ENCODE assay signal across 8 cellular contexts in the genomic region with DNA sequence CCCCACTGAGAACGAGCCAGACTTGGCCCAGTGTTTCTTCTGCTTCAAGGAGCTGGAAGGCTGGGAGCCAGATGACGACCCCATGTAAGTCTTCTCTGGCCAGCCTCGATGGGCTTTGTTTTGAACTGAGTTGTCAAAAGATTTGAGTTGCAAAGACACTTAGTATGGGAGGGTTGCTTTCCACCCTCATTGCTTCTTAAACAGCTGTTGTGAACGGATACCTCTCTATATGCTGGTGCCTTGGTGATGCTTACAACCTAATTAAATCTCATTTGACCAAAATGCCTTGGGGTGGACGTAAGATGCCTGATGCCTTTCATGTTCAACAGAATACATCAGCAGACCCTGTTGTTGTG. TPM values are rescaled to one million over a fixed set of nuclear protein-coding genes. Genes with fewer than 3 reads are reported as not detected.
DNase-seq lines count a peak whose midpoint lies in the region; ATAC-seq and TF ChIP-seq lines count a peak whose summit lies in the region.

No MANE protein-coding gene starts in this region.

- H3K9ac ChIP-seq in OCI-LY1 (ENCODE audit: low read length) (peak overlapping the region; percentile 96), endodermal cell (ENCODE audit: extremely low read depth, low read length, poor library complexity, severe bottlenecking) (peak overlapping the region; percentile 76)

- peaks cover 25% of the 10 kb centered on the region for H3K36me3 Mint-ChIP-seq in endodermal cell (ENCODE audit: low read depth)

- TF ChIP-seq CTCF in OCI-LY1 (IDR thresholded peaks at IDR 0.05; ENCODE audit: low read length) (no peak), endodermal cell (conservative IDR thresholded peaks at IDR 0.05) (no peak), neutrophil (IDR thresholded peaks at IDR 0.05) (no peak), thyroid gland (IDR thresholded peaks at IDR 0.05) (no peak)

- peaks cover 6% of the 10 kb centered on the region for H3K27me3 Mint-ChIP-seq in endodermal cell (ENCODE audit: insufficient read depth)

- H3K36me3 ChIP-seq in OCI-LY1 (ENCODE audit: insufficient read depth, low read length) (peaks cover 30% of the 10 kb centered on the region), endodermal cell (ENCODE audit: control insufficient read depth, insufficient read depth, low read length) (peaks cover 23% of the 10 kb centered on the region), neutrophil (peaks cover 6% of the 10 kb centered on the region), thyroid gland (no peaks in the 10 kb centered on the region)

- peaks cover 14% of the 10 kb centered on the region for H3K4me1 ChIP-seq in OCI-LY1 (ENCODE audit: insufficient read depth, low read length, severe bottlenecking)
- no peaks in the 10 kb centered on the region for H3K4me1 ChIP-seq in endodermal cell (ENCODE audit: control insufficient read depth, insufficient read depth, low read length)
- peaks cover 10 to 14% of the 10 kb centered on the region in 2 experiments for H3K4me1 ChIP-seq in neutrophil (ENCODE audit: control insufficient read depth in 1 of 2, insufficient read depth in 1 of 2, low read depth in 1 of 2, low read length in 1 of 2)
- peaks cover 5% of the 10 kb centered on the region in 2 donors for H3K4me1 ChIP-seq in thyroid gland

- intact Hi-C loops in thyroid gland (cut with DNase I) = no loop called here

- H3K27ac ChIP-seq in OCI-LY1 (ENCODE audit: low read depth, low read length, poor library complexity, severe bottlenecking) (peak overlapping the region; percentile 72), endodermal cell (ENCODE audit: low read depth, low read length) (no peak overlapping the region), neutrophil (no peak overlapping the region), thyroid gland (no peak overlapping the region)

- no peaks in the 10 kb centered on the region for H4K20me1 ChIP-seq in OCI-LY1 (ENCODE audit: insufficient read depth, low read length)

- peak; percentile 36 for DNase-seq in ELR (ENCODE audit: low read depth)
- DNase-seq in endodermal cell = no peak
- no peak for DNase-seq in thyroid gland
- no peak for DNase-seq in NCI-H446 (lab: John Stamatoyannopoulos, UW)

- WGBS in endodermal cell (ENCODE audit: insufficient coverage in 1 of 2, insufficient read length in 1 of 2), 2 experiments = 19 to 20% methylated on average over 3 to 5 of the region's 5 CpGs
- 10 to 23% methylated on average over 4 of the region's 5 CpGs for whole genome bisulfite sequencing in thyroid gland, 2 donors

- no peaks in the 10 kb centered on the region for H3K9me3 ChIP-seq in OCI-LY1 (ENCODE audit: low read length)
- H3K9me3 ChIP-seq in endodermal cell (ENCODE audit: control insufficient read depth, low read length) = no peaks in the 10 kb centered on the region
- H3K9me3 ChIP-seq in neutrophil = no peaks in the 10 kb centered on the region
- H3K9me3 ChIP-seq in thyroid gland = no peaks in the 10 kb centered on the region

- no peaks in the 10 kb centered on the region for H3F3A ChIP-seq in OCI-LY1 (ENCODE audit: insufficient read depth, low read length)

- H3K79me2 ChIP-seq in OCI-LY1 (ENCODE audit: insufficient read depth, low read length) = peaks cover 16% of the 10 kb centered on the region

- no peak for ATAC-seq in HG03565 (IDR thresholded peaks at IDR 0.05; ENCODE audit: unreplicated experiment)
- no peak for ATAC-seq in GM21529 (IDR thresholded peaks at IDR 0.05; ENCODE audit: unreplicated experiment)

- H3K4me2 ChIP-seq in OCI-LY1 (ENCODE audit: low read length) = peak overlapping the region; percentile 95

- H3K4me3 Mint-ChIP-seq in endodermal cell = peak overlapping the region; percentile 87

- no peak overlapping the region for H2AFZ ChIP-seq in OCI-LY1 (ENCODE audit: low read length)

- H3K27ac Mint-ChIP-seq in endodermal cell = peak overlapping the region; percentile 95

- H3K9me3 Mint-ChIP-seq in endodermal cell = no peaks in the 10 kb centered on the region

- peak overlapping the region; percentile 91 for H3K4me3 ChIP-seq in OCI-LY1 (ENCODE audit: low read depth, low read length, poor library complexity, severe bottlenecking)
- peak overlapping the region; percentile 98 for H3K4me3 ChIP-seq in endodermal cell (ENCODE audit: low read length)
- H3K4me3 ChIP-seq in neutrophil (ENCODE audit: low read depth in 1 of 2, low read length in 1 of 2) = peak overlapping the region; percentile 57 to 67
- no peak overlapping the region for H3K4me3 ChIP-seq in thyroid gland (replicated peaks in 1 of 3)

- TF ChIP-seq POLR2A in thyroid gland (IDR thresholded peaks at IDR 0.05) = no peak

- no peaks in the 10 kb centered on the region for H3K9me2 ChIP-seq in OCI-LY1 (ENCODE audit: low read depth, low read length)

- H3K4me1 Mint-ChIP-seq in endodermal cell = peaks cover 10% of the 10 kb centered on the region

- no peaks in the 10 kb centered on the region for H3K27me3 ChIP-seq in OCI-LY1 (ENCODE audit: insufficient read depth, low read length)
- H3K27me3 ChIP-seq in endodermal cell (ENCODE audit: control insufficient read depth, insufficient read depth, low read length, poor library complexity, severe bottlenecking) = no peaks in the 10 kb centered on the region
- no peaks in the 10 kb centered on the region for H3K27me3 ChIP-seq in neutrophil
- H3K27me3 ChIP-seq in thyroid gland = no peaks in the 10 kb centered on the region

RNA-seq across cellular contexts. Expression of a gene that starts 0.6 kb away (rescaled TPM):
- total RNA-seq in endodermal cell = 10 to 100 TPM; 59.7 to 89.6 TPM
- polyA plus RNA-seq in endodermal cell (2013, experiment 1 of 2) = 113 TPM
- polyA plus RNA-seq in endodermal cell (2013, experiment 2 of 2) = 112 TPM
- under 1 TPM in 3 of 4 donors, not detected in 1; 0.11 to 0.83 (median 0.13) TPM for total RNA-seq in thyroid gland

RNA-seq across cellular contexts. Expression of a gene that starts 16.7 kb away (rescaled TPM):
- under 1 TPM in 1 of 2 donors, not detected in 1; 0.33 TPM for total RNA-seq in endodermal cell
- polyA plus RNA-seq in endodermal cell (2013, experiment 1 of 2) = not detected
- 0.33 TPM for polyA plus RNA-seq in endodermal cell (2013, experiment 2 of 2)
- not detected for total RNA-seq in thyroid gland

RNA-seq across cellular contexts. Expression of a gene that starts 27.5 kb away (rescaled TPM):
- total RNA-seq in endodermal cell (10 to 100 TPM; 46.5 to 52.4 TPM), thyroid gland (10 to 100 TPM; 21.3 to 36.9 (median 33.5) TPM)
- 52.0 TPM for polyA plus RNA-seq in endodermal cell (2013, experiment 1 of 2)
- polyA plus RNA-seq in endodermal cell (2013, experiment 2 of 2) = 48.2 TPM

RNA-seq across cellular contexts. Expression of a gene that starts 27.8 kb away (rescaled TPM):
- total RNA-seq in endodermal cell (10 to 100 TPM; 81.0 to 97.4 TPM), thyroid gland (1 to 10 TPM; 1.1 to 2.7 (median 1.9) TPM)
- polyA plus RNA-seq in endodermal cell (2013, experiment 1 of 2) = 44.3 TPM
- 48.8 TPM for polyA plus RNA-seq in endodermal cell (2013, experiment 2 of 2)

RNA-seq across cellular contexts. Expression of a gene that starts 46.3 kb away (rescaled TPM):
- total RNA-seq in endodermal cell (10 to 100 TPM; 39.2 to 39.6 TPM), thyroid gland (10 to 100 TPM; 47.9 to 83.8 (median 70.7) TPM)
- polyA plus RNA-seq in endodermal cell (2013, experiment 1 of 2) = 21.7 TPM
- polyA plus RNA-seq in endodermal cell (2013, experiment 2 of 2) = 16.9 TPM

Comparison
In these comparisons a context has a peak if more than half of its experiments do, and no peak if none do; other contexts are left out.
1. H3K4me3 ChIP-seq: peak in OCI-LY1 (single experiment), endodermal cell (single experiment) and neutrophil (2 of 2); none in thyroid gland (0 of 3).
2. RNA of a gene that starts 0.6 kb away (total RNA-seq): 59.7 to 89.6 TPM in endodermal cell; 0.11 to 0.83 TPM in thyroid gland; every median in the first group is over 10 times any median in the second.